In the genomic region with DNA sequence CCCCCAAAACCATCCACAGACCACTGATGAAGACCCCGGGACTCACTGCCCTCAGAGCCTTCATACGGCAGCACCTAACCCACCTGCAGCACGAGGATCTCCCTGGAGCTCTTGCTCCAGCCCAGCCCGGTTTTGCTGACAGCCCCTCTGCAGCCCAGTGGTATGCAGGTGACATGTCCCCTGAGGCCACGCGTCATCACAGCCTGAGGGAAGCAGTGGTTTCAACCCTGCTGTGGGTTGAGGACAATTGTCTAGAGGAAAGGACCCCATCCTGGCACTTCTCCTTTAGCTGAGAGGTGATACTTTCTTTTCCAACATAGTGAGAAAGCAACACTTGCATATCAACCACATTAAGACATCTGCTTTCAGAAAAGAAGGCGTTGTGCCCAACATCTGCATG, we compare ENCODE assay signal across 21 cellular contexts.
A peak's percentile ranks its signal among the peaks of the same experiment; 100 is the strongest.
DNase-seq lines count a peak whose midpoint lies in the region; ATAC-seq lines count a peak whose summit lies in the region.
"Had no signal": no experiment of that assay in that cellular context is flagged by ENCODE, and none has a peak within 500 bp of the region (broad histone marks: within the 10 kb centered on the region; RNA-seq: fewer than 3 reads in every experiment).

No MANE protein-coding gene starts in this region.

- POLR2A ChIA-PET in naive thymus-derived CD4-positive, alpha-beta T cell (lab: Charles Lee): no interaction called here

- peaks cover 0 to 5% (median 0%) of the 10 kb centered on the region in 7 donors for H3K4me1 Mint-ChIP-seq in naive thymus-derived CD4-positive, alpha-beta T cell
- H3K4me1 Mint-ChIP-seq in activated naive CD8-positive, alpha-beta T cell treated with anti-CD3 and anti-CD28 coated beads, Interleukin-2, amount 50 U/mL, for 24 hours: peaks cover 3% of the 10 kb centered on the region

- ATAC-seq in HG03175 (IDR thresholded peaks at IDR 0.05; ENCODE audit: unreplicated experiment) (peak; percentile 44), HG02623 (IDR thresholded peaks at IDR 0.05; ENCODE audit: unreplicated experiment) (no peak), GM21619 (IDR thresholded peaks at IDR 0.05; ENCODE audit: unreplicated experiment) (no peak)
- peak; percentile 13 for ATAC-seq in naive thymus-derived CD4-positive, alpha-beta T cell
- ATAC-seq in activated naive CD8-positive, alpha-beta T cell treated with anti-CD3 and anti-CD28 coated beads, Interleukin-2, amount 50 U/mL, for 24 hours: no peak
- ATAC-seq: CD8-positive, alpha-beta T cell; GM23338 had no signal

- peaks cover 0 to 23% (median 0%) of the 10 kb centered on the region in 5 donors for H3K36me3 Mint-ChIP-seq in naive thymus-derived CD4-positive, alpha-beta T cell
- no peaks in the 10 kb centered on the region for H3K36me3 Mint-ChIP-seq in activated naive CD8-positive, alpha-beta T cell treated with anti-CD3 and anti-CD28 coated beads, Interleukin-2, amount 50 U/mL, for 24 hours (ENCODE audit: low read depth)

- H3K27me3 ChIP-seq in naive thymus-derived CD4-positive, alpha-beta T cell (ENCODE audit: control insufficient read depth in 2 of 2, insufficient read depth in 2 of 2, low read length in 2 of 2): no peaks in the 10 kb centered on the region
- H3K27me3 ChIP-seq: BE2C, Peyer's patch, SJSA1 had no signal

- no peak overlapping the region for H3K4me3 ChIP-seq in naive thymus-derived CD4-positive, alpha-beta T cell (ENCODE audit: low read length)
- H3K4me3 ChIP-seq: GM23338, HAP-1, Peyer's patch, SJSA1 had no signal

- DNase-seq in RPMI8226 (peak; percentile 84), SK-N-DZ (ENCODE audit: low spot score) (no peak)
- DNase-seq in naive thymus-derived CD4-positive, alpha-beta T cell: no peak
- DNase-seq in activated naive CD8-positive, alpha-beta T cell treated with anti-CD3 and anti-CD28 coated beads, Interleukin-2, amount 50 U/mL, for 24 hours: no peak
- DNase-seq: BE2C; Calu3; CD8-positive, alpha-beta T cell; DMS153; KG1; NCI-H1694 treated with DMSO at 0.1 percent for 48 hours; NCI-H2081 treated with DMSO at 0.1 percent for 48 hours; NCI-H446; NCI-H526 had no signal

- H3K4me3 Mint-ChIP-seq in naive thymus-derived CD4-positive, alpha-beta T cell: no peak overlapping the region
- H3K4me3 Mint-ChIP-seq in activated naive CD8-positive, alpha-beta T cell treated with anti-CD3 and anti-CD28 coated beads, Interleukin-2, amount 50 U/mL, for 24 hours: no peak overlapping the region
- H3K4me3 Mint-ChIP-seq: CD8-positive, alpha-beta T cell; GM23338; T-helper 1 cell treated with Interleukin-12 subunit alpha and Interleukin-12 subunit beta and Interleukin-4 antibody, amounts not matched to agents 30 μg/mL and 1 μg/mL, for 36 hours had no signal

- H3K9me3 Mint-ChIP-seq in naive thymus-derived CD4-positive, alpha-beta T cell: no peaks in the 10 kb centered on the region
- no peaks in the 10 kb centered on the region for H3K9me3 Mint-ChIP-seq in activated naive CD8-positive, alpha-beta T cell treated with anti-CD3 and anti-CD28 coated beads, Interleukin-2, amount 50 U/mL, for 24 hours
- H3K9me3 Mint-ChIP-seq: CD8-positive, alpha-beta T cell; GM23338; T-helper 1 cell treated with Interleukin-12 subunit alpha and Interleukin-12 subunit beta and Interleukin-4 antibody, amounts not matched to agents 30 μg/mL and 1 μg/mL, for 36 hours had no signal

- H3K27ac ChIP-seq in naive thymus-derived CD4-positive, alpha-beta T cell (ENCODE audit: low read depth, low read length): no peak overlapping the region
- H3K27ac ChIP-seq: Peyer's patch, SJSA1 had no signal

- intact Hi-C loops in naive thymus-derived CD4-positive, alpha-beta T cell (cut with micrococcal nuclease): no loop called here

- H3K27me3 Mint-ChIP-seq in naive thymus-derived CD4-positive, alpha-beta T cell: peaks cover 0 to 4% (median 0%) of the 10 kb centered on the region in 5 donors
- no peaks in the 10 kb centered on the region for H3K27me3 Mint-ChIP-seq in activated naive CD8-positive, alpha-beta T cell treated with anti-CD3 and anti-CD28 coated beads, Interleukin-2, amount 50 U/mL, for 24 hours

- CTCF ChIA-PET in naive thymus-derived CD4-positive, alpha-beta T cell (lab: Charles Lee): no interaction called here

- no peaks in the 10 kb centered on the region for H3K4me1 ChIP-seq in naive thymus-derived CD4-positive, alpha-beta T cell (ENCODE audit: control insufficient read depth in 2 of 2, insufficient read depth in 2 of 2, low read length in 2 of 2)
- H3K4me1 ChIP-seq: BE2C, HAP-1 had no signal

- no peak overlapping the region for H3K27ac Mint-ChIP-seq in naive thymus-derived CD4-positive, alpha-beta T cell
- no peak overlapping the region for H3K27ac Mint-ChIP-seq in activated naive CD8-positive, alpha-beta T cell treated with anti-CD3 and anti-CD28 coated beads, Interleukin-2, amount 50 U/mL, for 24 hours
- H3K27ac Mint-ChIP-seq: CD8-positive, alpha-beta T cell; GM23338; T-helper 1 cell treated with Interleukin-12 subunit alpha and Interleukin-12 subunit beta and Interleukin-4 antibody, amounts not matched to agents 30 μg/mL and 1 μg/mL, for 36 hours had no signal

- H3K36me3 ChIP-seq in naive thymus-derived CD4-positive, alpha-beta T cell (ENCODE audit: control insufficient read depth in 2 of 3, insufficient read depth in 3 of 3, low read length in 3 of 3): no peaks in the 10 kb centered on the region
- H3K36me3 ChIP-seq: BE2C, HAP-1, Peyer's patch, SJSA1 had no signal

- no peaks in the 10 kb centered on the region for H3K9me3 ChIP-seq in naive thymus-derived CD4-positive, alpha-beta T cell (ENCODE audit: control insufficient read depth in 2 of 3, low read length in 3 of 3)
- H3K9me3 ChIP-seq: BE2C, HAP-1, Peyer's patch, SJSA1 had no signal

Comparison
In these comparisons a context has a peak if more than half of its experiments do, and no peak if none do; other contexts are left out.
1. ATAC-seq: peak in HG03175 (single experiment) and naive thymus-derived CD4-positive, alpha-beta T cell (single experiment); none in activated naive CD8-positive, alpha-beta T cell treated with anti-CD3 and anti-CD28 coated beads, Interleukin-2, amount 50 U/mL, for 24 hours (single experiment), HG02623 (single experiment) and GM21619 (single experiment).